In the genomic region with DNA sequence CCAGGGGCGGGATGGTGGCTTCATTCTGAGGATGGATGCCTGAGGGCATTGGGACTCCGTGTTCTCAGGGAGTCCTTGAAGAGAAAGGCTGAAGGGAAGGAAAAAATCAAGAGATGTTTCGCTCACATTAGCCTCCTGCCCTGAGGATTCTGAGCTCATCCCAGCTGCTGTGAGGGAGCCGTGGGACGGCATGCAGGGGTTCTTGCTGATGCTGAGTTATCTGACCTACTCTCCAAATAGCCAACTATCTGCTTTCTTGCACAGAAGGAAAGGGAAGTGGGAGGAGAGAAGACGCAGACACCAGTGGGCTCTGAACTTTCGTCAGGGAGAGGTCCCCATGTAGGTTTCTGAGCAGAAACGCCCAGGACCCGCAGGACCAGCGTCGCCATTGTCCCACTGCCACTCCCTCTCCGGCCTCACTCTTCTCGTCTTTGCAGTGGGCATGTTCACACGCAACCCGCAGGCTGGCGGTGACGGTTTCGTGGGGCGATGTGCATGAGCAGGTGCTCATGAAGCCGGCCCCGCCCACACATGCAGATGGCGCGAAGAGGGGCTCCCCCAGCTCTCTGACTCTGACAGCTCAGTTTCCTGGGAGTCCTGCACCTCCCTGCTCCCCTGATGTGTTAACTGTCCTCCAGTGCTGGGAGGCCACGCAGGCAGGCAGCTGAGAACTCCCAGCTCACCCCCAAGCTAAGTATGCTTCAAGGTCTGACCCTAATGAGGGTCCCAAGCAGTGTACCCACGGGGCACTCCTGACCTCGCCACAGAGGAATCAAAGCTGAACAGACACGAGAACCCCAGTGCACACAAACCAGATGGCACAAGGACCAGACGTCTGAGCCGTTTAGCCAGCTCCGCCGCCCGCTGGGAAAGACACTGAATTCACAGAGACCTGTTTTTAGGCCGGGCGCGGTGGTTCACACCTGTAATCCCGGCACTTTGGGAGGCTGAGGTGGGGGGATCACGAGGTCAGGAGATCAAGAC, we compare ENCODE assay signal across 1 cellular context.
A peak's percentile ranks its signal among the peaks of the same experiment; 100 is the strongest.
TF ChIP-seq lines count a peak whose summit lies in the region.

No MANE protein-coding gene starts in this region.

TF ChIP-seq in HepG2, 621 proteins besides CTCF, POLR2A, EP300 and RAD21 (continued from another document):
- TF ChIP-seq, protein P1, sequence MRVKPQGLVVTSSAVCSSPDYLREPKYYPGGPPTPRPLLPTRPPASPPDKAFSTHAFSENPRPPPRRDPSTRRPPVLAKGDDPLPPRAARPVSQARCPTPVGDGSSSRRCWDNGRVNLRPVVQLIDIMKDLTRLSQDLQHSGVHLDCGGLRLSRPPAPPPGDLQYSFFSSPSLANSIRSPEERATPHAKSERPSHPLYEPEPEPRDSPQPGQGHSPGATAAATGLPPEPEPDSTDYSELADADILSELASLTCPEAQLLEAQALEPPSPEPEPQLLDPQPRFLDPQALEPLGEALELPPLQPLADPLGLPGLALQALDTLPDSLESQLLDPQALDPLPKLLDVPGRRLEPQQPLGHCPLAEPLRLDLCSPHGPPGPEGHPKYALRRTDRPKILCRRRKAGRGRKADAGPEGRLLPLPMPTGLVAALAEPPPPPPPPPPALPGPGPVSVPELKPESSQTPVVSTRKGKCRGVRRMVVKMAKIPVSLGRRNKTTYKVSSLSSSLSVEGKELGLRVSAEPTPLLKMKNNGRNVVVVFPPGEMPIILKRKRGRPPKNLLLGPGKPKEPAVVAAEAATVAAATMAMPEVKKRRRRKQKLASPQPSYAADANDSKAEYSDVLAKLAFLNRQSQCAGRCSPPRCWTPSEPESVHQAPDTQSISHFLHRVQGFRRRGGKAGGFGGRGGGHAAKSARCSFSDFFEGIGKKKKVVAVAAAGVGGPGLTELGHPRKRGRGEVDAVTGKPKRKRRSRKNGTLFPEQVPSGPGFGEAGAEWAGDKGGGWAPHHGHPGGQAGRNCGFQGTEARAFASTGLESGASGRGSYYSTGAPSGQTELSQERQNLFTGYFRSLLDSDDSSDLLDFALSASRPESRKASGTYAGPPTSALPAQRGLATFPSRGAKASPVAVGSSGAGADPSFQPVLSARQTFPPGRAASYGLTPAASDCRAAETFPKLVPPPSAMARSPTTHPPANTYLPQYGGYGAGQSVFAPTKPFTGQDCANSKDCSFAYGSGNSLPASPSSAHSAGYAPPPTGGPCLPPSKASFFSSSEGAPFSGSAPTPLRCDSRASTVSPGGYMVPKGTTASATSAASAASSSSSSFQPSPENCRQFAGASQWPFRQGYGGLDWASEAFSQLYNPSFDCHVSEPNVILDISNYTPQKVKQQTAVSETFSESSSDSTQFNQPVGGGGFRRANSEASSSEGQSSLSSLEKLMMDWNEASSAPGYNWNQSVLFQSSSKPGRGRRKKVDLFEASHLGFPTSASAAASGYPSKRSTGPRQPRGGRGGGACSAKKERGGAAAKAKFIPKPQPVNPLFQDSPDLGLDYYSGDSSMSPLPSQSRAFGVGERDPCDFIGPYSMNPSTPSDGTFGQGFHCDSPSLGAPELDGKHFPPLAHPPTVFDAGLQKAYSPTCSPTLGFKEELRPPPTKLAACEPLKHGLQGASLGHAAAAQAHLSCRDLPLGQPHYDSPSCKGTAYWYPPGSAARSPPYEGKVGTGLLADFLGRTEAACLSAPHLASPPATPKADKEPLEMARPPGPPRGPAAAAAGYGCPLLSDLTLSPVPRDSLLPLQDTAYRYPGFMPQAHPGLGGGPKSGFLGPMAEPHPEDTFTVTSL (CRISPR knock-in tag; IDR thresholded peaks at IDR 0.05; ENCODE audit: borderline replicate concordance) = no peak
- no peak for TF ChIP-seq MYNN (CRISPR knock-in tag; IDR thresholded peaks at IDR 0.05; ENCODE audit: low read depth)
- 0 out of 2 replicates have a peak, but pooled peaks have one; percentile 17 for TF ChIP-seq ZNF629 (CRISPR knock-in tag; conservative IDR thresholded peaks at IDR 0.05)
- no peak for TF ChIP-seq TCF7 (IDR thresholded peaks at IDR 0.05; ENCODE audit: low read depth)
TF ChIP-seq in HepG2: peak in this region for 1.
